In genomic region chr12:62694632-62695031, GRCh38 we compare ENCODE assay signal across 19 cellular contexts.
DNase-seq lines count a peak whose midpoint lies in the region; ATAC-seq and TF ChIP-seq lines count a peak whose summit lies in the region.
"Had no signal": no experiment of that assay in that cellular context is flagged by ENCODE, and none has a peak within 500 bp of the region (broad histone marks: within the 10 kb centered on the region; RNA-seq: fewer than 3 reads in every experiment).

No MANE protein-coding gene starts in this region.

- H3K27ac ChIP-seq in body of pancreas, result no peak overlapping the region
- H3K27ac ChIP-seq: pancreas had no signal

- no peak overlapping the region for H3K4me3 ChIP-seq in body of pancreas
- H3K4me3 ChIP-seq: pancreas had no signal

- no peak for TF ChIP-seq POLR2A in body of pancreas (IDR thresholded peaks at IDR 0.05)

- intact Hi-C loops in body of pancreas (cut with DNase I), result no loop called here

- H3K4me1 ChIP-seq in body of pancreas, result no peaks in the 10 kb centered on the region
- H3K4me1 ChIP-seq: pancreas had no signal

- ATAC-seq in GM18517 (IDR thresholded peaks at IDR 0.05; ENCODE audit: unreplicated experiment) (peak; percentile 75), GM19452 (IDR thresholded peaks at IDR 0.05; ENCODE audit: unreplicated experiment) (peak; percentile 87), HG02678 (IDR thresholded peaks at IDR 0.05; ENCODE audit: unreplicated experiment) (peak; percentile 62), HG03378 (IDR thresholded peaks at IDR 0.05; ENCODE audit: unreplicated experiment) (peak; percentile 56), body of pancreas (no peak)
- ATAC-seq: activated T-cell treated with anti-CD3 and anti-CD28 coated beads, Interleukin-2, amount 50 U/mL, for 72 hours; naive thymus-derived CD4-positive, alpha-beta T cell; pancreas had no signal

- no peak for TF ChIP-seq CTCF in body of pancreas (IDR thresholded peaks at IDR 0.05)

- H3K27me3 ChIP-seq in body of pancreas, result no peaks in the 10 kb centered on the region
- H3K27me3 ChIP-seq: pancreas had no signal

- no peaks in the 10 kb centered on the region for H3K36me3 ChIP-seq in body of pancreas (replicated peaks in 1 of 2; ENCODE audit: insufficient read depth in 1 of 2, low read depth in 2 of 2)
- H3K36me3 ChIP-seq: pancreas had no signal

- no peak for DNase-seq in NCI-H2107 (lab: John Stamatoyannopoulos, UW)
- DNase-seq in COLO829 (ENCODE audit: low spot score), result no peak
- DNase-seq in DMS 273 (lab: John Stamatoyannopoulos, UW; ENCODE audit: unreplicated experiment), result no peak
- DNase-seq in body of pancreas, result no peak
- DNase-seq: activated naive CD8-positive, alpha-beta T cell treated with anti-CD3 and anti-CD28 coated beads, Interleukin-2, amount 10 ng/mL, durations not matched to agents 7 days and 5 days; activated T-cell treated with anti-CD3 and anti-CD28 coated beads, Interleukin-2, amount 50 U/mL, for 72 hours; cortex of kidney; foreskin fibroblast; hypothalamus; naive thymus-derived CD4-positive, alpha-beta T cell; NCI-H2171 treated with DMSO at 0.1 percent for 48 hours; pancreas; SIG-M5; stimulated activated CD4-positive, alpha-beta T cell treated with anti-CD3 and anti-CD28 coated beads, Interleukin-2, amount 100 ng/mL, for 24 hours; T-helper 2 cell had no signal

- 90 to 95% methylated on average over 3 of the region's 3 CpGs for WGBS in body of pancreas, 2 donors

- no peaks in the 10 kb centered on the region for H3K9me3 ChIP-seq in body of pancreas
- H3K9me3 ChIP-seq: pancreas had no signal
